2 cellular contexts compared by ENCODE assay signal in the genomic region with DNA sequence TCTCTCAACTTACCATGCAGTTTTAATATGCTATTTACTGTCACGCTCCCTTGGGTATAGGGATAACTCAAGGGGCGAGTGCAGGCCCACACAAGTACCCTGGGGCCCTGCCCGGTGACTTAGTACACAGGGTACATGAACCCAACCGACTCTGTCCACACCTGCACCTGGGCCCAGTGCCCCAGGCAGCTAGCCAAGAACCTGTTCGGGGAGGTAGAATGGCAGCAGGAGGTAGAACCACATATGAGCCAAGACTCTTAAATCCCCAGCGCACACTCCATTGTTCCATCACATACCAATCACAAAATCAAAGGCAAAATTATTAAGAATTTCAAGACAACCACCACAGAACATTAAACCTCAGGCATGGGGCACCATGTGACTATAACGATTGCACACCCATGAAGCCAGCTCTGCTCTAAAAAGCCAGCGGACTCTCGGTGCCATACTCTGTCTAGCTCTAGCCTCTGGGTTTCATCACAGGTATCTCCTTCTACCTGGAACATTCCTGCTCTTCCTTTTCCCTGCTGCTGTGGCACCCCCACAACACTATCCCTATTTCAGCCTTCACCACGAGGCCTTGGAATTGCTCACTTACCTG.
TF ChIP-seq lines count a peak whose summit lies in the region.

No MANE protein-coding gene starts in this region.

TF ChIP-seq in liver, 16 proteins besides CTCF, POLR2A, EP300 and RAD21 (continued from another document):
- no peak for TF ChIP-seq TAF1 (conservative IDR thresholded peaks at IDR 0.05)
- TF ChIP-seq SP1 (IDR thresholded peaks at IDR 0.05) = no peak
- no peak for TF ChIP-seq GABPA (IDR thresholded peaks at IDR 0.05 in 1 of 2, conservative IDR thresholded peaks at IDR 0.05 in 1 of 2)
- TF ChIP-seq, protein P1, sequence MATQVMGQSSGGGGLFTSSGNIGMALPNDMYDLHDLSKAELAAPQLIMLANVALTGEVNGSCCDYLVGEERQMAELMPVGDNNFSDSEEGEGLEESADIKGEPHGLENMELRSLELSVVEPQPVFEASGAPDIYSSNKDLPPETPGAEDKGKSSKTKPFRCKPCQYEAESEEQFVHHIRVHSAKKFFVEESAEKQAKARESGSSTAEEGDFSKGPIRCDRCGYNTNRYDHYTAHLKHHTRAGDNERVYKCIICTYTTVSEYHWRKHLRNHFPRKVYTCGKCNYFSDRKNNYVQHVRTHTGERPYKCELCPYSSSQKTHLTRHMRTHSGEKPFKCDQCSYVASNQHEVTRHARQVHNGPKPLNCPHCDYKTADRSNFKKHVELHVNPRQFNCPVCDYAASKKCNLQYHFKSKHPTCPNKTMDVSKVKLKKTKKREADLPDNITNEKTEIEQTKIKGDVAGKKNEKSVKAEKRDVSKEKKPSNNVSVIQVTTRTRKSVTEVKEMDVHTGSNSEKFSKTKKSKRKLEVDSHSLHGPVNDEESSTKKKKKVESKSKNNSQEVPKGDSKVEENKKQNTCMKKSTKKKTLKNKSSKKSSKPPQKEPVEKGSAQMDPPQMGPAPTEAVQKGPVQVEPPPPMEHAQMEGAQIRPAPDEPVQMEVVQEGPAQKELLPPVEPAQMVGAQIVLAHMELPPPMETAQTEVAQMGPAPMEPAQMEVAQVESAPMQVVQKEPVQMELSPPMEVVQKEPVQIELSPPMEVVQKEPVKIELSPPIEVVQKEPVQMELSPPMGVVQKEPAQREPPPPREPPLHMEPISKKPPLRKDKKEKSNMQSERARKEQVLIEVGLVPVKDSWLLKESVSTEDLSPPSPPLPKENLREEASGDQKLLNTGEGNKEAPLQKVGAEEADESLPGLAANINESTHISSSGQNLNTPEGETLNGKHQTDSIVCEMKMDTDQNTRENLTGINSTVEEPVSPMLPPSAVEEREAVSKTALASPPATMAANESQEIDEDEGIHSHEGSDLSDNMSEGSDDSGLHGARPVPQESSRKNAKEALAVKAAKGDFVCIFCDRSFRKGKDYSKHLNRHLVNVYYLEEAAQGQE (IDR thresholded peaks at IDR 0.05) = no peak
- TF ChIP-seq HNF4A (conservative IDR thresholded peaks at IDR 0.05) = peak; percentile 32 to 44
- no peak for TF ChIP-seq FOXA1 (IDR thresholded peaks at IDR 0.05)
- TF ChIP-seq NR2F2 (IDR thresholded peaks at IDR 0.05) = no peak
- no peak for TF ChIP-seq ZBTB33 (IDR thresholded peaks at IDR 0.05)
- TF ChIP-seq HNF4G (IDR thresholded peaks at IDR 0.05) = no peak
- no peak for TF ChIP-seq FOXA2 (IDR thresholded peaks at IDR 0.05)
- TF ChIP-seq, protein P2, sequence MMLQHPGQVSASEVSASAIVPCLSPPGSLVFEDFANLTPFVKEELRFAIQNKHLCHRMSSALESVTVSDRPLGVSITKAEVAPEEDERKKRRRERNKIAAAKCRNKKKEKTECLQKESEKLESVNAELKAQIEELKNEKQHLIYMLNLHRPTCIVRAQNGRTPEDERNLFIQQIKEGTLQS (IDR thresholded peaks at IDR 0.05) = no peak
- peak; percentile 54 to 61 for TF ChIP-seq RXRA (IDR thresholded peaks at IDR 0.05)
TF ChIP-seq in liver: peak in this region for 2.

TF ChIP-seq in HepG2, 621 proteins besides CTCF, POLR2A, EP300 and RAD21:
- TF ChIP-seq, protein P3, sequence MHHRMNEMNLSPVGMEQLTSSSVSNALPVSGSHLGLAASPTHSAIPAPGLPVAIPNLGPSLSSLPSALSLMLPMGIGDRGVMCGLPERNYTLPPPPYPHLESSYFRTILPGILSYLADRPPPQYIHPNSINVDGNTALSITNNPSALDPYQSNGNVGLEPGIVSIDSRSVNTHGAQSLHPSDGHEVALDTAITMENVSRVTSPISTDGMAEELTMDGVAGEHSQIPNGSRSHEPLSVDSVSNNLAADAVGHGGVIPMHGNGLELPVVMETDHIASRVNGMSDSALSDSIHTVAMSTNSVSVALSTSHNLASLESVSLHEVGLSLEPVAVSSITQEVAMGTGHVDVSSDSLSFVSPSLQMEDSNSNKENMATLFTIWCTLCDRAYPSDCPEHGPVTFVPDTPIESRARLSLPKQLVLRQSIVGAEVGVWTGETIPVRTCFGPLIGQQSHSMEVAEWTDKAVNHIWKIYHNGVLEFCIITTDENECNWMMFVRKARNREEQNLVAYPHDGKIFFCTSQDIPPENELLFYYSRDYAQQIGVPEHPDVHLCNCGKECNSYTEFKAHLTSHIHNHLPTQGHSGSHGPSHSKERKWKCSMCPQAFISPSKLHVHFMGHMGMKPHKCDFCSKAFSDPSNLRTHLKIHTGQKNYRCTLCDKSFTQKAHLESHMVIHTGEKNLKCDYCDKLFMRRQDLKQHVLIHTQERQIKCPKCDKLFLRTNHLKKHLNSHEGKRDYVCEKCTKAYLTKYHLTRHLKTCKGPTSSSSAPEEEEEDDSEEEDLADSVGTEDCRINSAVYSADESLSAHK (CRISPR knock-in tag; IDR thresholded peaks at IDR 0.05; ENCODE audit: borderline replicate concordance) = no peak
- TF ChIP-seq ZBTB14 (CRISPR knock-in tag; IDR thresholded peaks at IDR 0.05) (no peak), GATAD1 (CRISPR knock-in tag; IDR thresholded peaks at IDR 0.05) (no peak), ZNF879 (CRISPR knock-in tag; IDR thresholded peaks at IDR 0.05) (no peak), ZNF205 (CRISPR knock-in tag; IDR thresholded peaks at IDR 0.05) (no peak)
